In the genomic region with DNA sequence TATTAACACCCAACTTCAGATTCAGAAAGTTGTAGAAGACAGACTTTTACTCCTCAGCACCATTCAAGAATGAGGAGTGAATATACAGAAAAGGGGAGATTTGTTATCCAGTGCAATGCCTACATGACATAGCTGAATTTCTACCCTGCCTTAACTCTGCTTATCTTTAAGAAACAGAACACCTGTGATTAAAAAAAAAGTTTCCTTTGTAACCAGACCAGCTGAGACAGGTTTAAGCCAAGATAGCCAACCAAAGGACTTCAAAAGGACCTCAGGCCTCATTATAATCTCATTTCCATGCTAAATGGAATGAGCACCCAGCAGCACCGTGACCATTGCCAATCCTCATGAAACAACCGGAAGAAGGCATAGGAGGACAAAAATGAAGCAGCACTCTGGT, we compare ENCODE assay signal across 8 cellular contexts.
"Had no signal": no experiment of that assay in that cellular context is flagged by ENCODE, and none has a peak within 500 bp of the region (broad histone marks: within the 10 kb centered on the region; RNA-seq: fewer than 3 reads in every experiment).

No MANE protein-coding gene starts in this region.

- FAIRE-seq: G401.6, GM12878, GM12891, GM12892, GM18507, GM19239 had no signal

- H3K4me3 ChIP-seq: GM12878 had no signal

- DNase-seq: GDM1, GF-D8 had no signal

- ATAC-seq: GM12878 had no signal
